9 cellular contexts compared by ENCODE assay signal in the genomic region with DNA sequence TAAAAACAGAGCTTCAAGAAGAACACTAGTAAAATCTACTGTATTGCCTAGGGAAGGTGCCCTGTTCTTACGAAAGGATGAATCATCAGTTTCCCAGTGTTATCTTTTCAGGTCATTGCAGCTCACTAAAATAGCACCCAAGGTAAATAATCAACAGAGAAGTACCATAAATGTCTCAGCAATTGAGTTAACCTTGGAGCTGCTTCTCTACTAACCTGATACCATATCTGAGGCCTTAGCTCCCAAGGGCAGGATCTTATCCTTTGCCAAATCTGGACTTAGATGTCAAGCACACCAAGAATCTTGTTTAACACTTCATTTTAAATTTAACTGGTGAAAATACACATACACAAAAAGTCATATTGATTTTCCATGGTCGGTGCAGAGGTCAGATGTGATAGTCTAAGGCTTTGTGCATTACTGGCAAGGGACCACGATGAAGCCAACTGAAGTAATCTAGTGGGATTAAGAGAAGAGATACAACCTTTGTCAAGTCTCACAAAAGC.
DNase-seq lines count a peak whose midpoint lies in the region; ATAC-seq, FAIRE-seq and TF ChIP-seq lines count a peak whose summit lies in the region.
"Had no signal": no experiment of that assay in that cellular context is flagged by ENCODE, and none has a peak within 500 bp of the region (broad histone marks: within the 10 kb centered on the region; RNA-seq: fewer than 3 reads in every experiment).

No MANE protein-coding gene starts in this region.

- no peak overlapping the region for H3K4me3 ChIP-seq in left ventricle myocardium inferior
- H3K4me3 ChIP-seq in choroid plexus epithelial cell (ENCODE audit: low read depth, low read length): no peak overlapping the region
- H3K4me3 ChIP-seq in vagina: no peak overlapping the region

- no peak for FAIRE-seq in urothelium cell line (lab: Jason Lieb, UNC)

- H3K9me3 ChIP-seq in left ventricle myocardium inferior (replicated peaks): no peaks in the 10 kb centered on the region
- H3K9me3 ChIP-seq in vagina: no peaks in the 10 kb centered on the region

- intact Hi-C loops in left ventricle myocardium superior (cut with micrococcal nuclease) (no loop called here), left ventricle myocardium inferior (cut with micrococcal nuclease) (no loop called here), vagina (cut with DNase I) (no loop called here)

- TF ChIP-seq CTCF in left ventricle myocardium inferior (IDR thresholded peaks at IDR 0.05; ENCODE audit: borderline replicate concordance): no peak
- TF ChIP-seq CTCF in choroid plexus epithelial cell (conservative IDR thresholded peaks at IDR 0.05; ENCODE audit: low read depth, low read length): no peak
- TF ChIP-seq CTCF in vagina (IDR thresholded peaks at IDR 0.05): no peak

- H3K4me1 ChIP-seq in left ventricle myocardium inferior (peaks cover 15% of the 10 kb centered on the region), vagina (no peaks in the 10 kb centered on the region)

- TF ChIP-seq POLR2A in vagina (IDR thresholded peaks at IDR 0.05): no peak

- H3K36me3 ChIP-seq in left ventricle myocardium inferior (no peaks in the 10 kb centered on the region), vagina (no peaks in the 10 kb centered on the region)

- H3K27me3 ChIP-seq in left ventricle myocardium inferior (ENCODE audit: low read depth) (no peaks in the 10 kb centered on the region), vagina (no peaks in the 10 kb centered on the region)

- DNase-seq in left ventricle myocardium superior (no peak), left ventricle myocardium inferior (no peak), choroid plexus epithelial cell (ENCODE audit: low read depth) (peak; percentile 24), urothelium cell line (ENCODE audit: low spot score) (peak; percentile 6), vagina (ENCODE audit: extremely low spot score in 2 of 2) (no peak), NCI-H1105 (lab: John Stamatoyannopoulos, UW) (no peak), GM19240 (ENCODE audit: insufficient read length, low spot score) (no peak)
- DNase-seq: activated effector memory CD4-positive, alpha-beta T cell treated with anti-CD3 and anti-CD28 coated beads, Interleukin-2, amount 50 U/mL, for 16 hours had no signal

- ATAC-seq in left ventricle myocardium superior (peak; percentile 63), HG03432 (IDR thresholded peaks at IDR 0.05; ENCODE audit: unreplicated experiment) (peak; percentile 63)

- no peak overlapping the region for H3K27ac ChIP-seq in left ventricle myocardium inferior (replicated peaks)
- H3K27ac ChIP-seq in vagina: no peak overlapping the region

Comparison
In these comparisons a context has a peak if more than half of its experiments do, and no peak if none do; other contexts are left out.
1. DNase-seq: peak in choroid plexus epithelial cell (single experiment) and urothelium cell line (single experiment); none in left ventricle myocardium superior (single experiment), left ventricle myocardium inferior (single experiment), vagina (0 of 2), NCI-H1105 (single experiment) and GM19240 (single experiment).